14 cellular contexts compared by ENCODE assay signal in the genomic region with DNA sequence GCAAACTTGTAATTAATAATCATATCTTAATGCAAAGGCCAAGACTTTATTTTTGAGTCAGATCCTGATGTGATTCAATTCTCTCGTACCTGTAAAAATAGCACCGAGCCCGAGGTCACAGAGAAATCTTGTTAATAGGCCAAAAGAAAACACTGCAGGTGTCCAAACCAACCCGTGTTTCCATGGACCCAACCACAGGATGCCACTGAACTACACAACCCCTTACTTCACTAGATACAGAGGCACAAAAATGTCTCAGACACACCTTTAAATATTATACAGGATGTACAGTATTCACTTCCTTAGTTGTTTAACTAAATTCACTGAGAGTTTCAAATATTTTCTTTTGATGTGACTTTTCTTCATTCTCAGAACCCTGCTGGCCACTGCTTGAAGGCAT.
DNase-seq lines count a peak whose midpoint lies in the region; ATAC-seq and TF ChIP-seq lines count a peak whose summit lies in the region.
"Had no signal": no experiment of that assay in that cellular context is flagged by ENCODE, and none has a peak within 500 bp of the region (broad histone marks: within the 10 kb centered on the region; RNA-seq: fewer than 3 reads in every experiment).

No MANE protein-coding gene starts in this region.

- H3K9ac ChIP-seq in mammary epithelial cell (ENCODE audit: insufficient read depth, low read length) = no peak overlapping the region

- POLR2A ChIA-PET in HEK293T (lab: Yijun Ruan, JAX) = no interaction called here

- H3K4me2 ChIP-seq in mammary epithelial cell (ENCODE audit: insufficient read depth, low read depth, low read length) = no peak overlapping the region

- H3K9me3 ChIP-seq in mammary epithelial cell (replicated peaks; ENCODE audit: insufficient read depth, low read length) = no peaks in the 10 kb centered on the region
- no peaks in the 10 kb centered on the region for H3K9me3 ChIP-seq in breast epithelium
- H3K9me3 ChIP-seq: pancreas had no signal

- H3K27ac ChIP-seq in mammary epithelial cell (ENCODE audit: insufficient read depth, low read depth, low read length) (peak overlapping the region; percentile 9), breast epithelium (no peak overlapping the region)
- H3K27ac ChIP-seq: 22Rv1, pancreas had no signal

- no TSS peak for BruUV-seq in mammary epithelial cell (replicated peaks; lab: Mats Ljungman, UMichigan)

- dilution Hi-C loops in mammary epithelial cell (cut with HindIII; ENCODE audit: low sequenced_read_pairs) = no loop called here

- peaks cover 43% of the 10 kb centered on the region for H3K4me1 ChIP-seq in mammary epithelial cell (ENCODE audit: insufficient read depth, low read length)
- H3K4me1 ChIP-seq in breast epithelium = no peaks in the 10 kb centered on the region
- H3K4me1 ChIP-seq: pancreas had no signal

- no peaks in the 10 kb centered on the region for H3K27me3 Mint-ChIP-seq in osteocyte (ENCODE audit: unreplicated experiment)

- H3K9me3 Mint-ChIP-seq in osteocyte (ENCODE audit: unreplicated experiment) = no peaks in the 10 kb centered on the region

- H3K36me3 ChIP-seq in mammary epithelial cell (ENCODE audit: insufficient read depth, low read length) = no peaks in the 10 kb centered on the region
- no peaks in the 10 kb centered on the region for H3K36me3 ChIP-seq in breast epithelium
- H3K36me3 ChIP-seq: pancreas had no signal

- no peaks in the 10 kb centered on the region for H4K20me1 ChIP-seq in mammary epithelial cell (ENCODE audit: insufficient read depth, low read length)

- TF ChIP-seq CTCF in mammary epithelial cell (conservative IDR thresholded peaks at IDR 0.05 in 1 of 2, IDR thresholded peaks at IDR 0.05 in 1 of 2; ENCODE audit: extremely low read depth in 1 of 2, insufficient read depth in 1 of 2, low read depth in 1 of 2, low read length in 2 of 2) (no peak), breast epithelium (IDR thresholded peaks at IDR 0.05) (no peak), osteocyte (IDR thresholded peaks at IDR 0.05) (no peak)

- H3K4me3 Mint-ChIP-seq in osteocyte (ENCODE audit: unreplicated experiment) = no peak overlapping the region
- H3K4me3 Mint-ChIP-seq: stimulated activated naive B cell treated with anti-CD40 and anti-IgM and Interleukin-4, amounts not matched to agents 10 μg/mL and 1 μg/mL and 100 μg/mL, for 72 hours had no signal

- CTCF ChIA-PET in mammary epithelial cell (lab: Charles Lee; ENCODE audit: low non-redundant PET) = no interaction called here
- CTCF ChIA-PET in HEK293T (lab: Yijun Ruan, JAX) = no interaction called here

- in situ Hi-C loops in mammary epithelial cell (cut with MboI; ENCODE audit: low sequenced_read_pairs in 2 of 2) = no loop called here

- intact Hi-C loops in mammary epithelial cell (cut with micrococcal nuclease) = no loop called here
- intact Hi-C loops in breast epithelium (cut with DNase I; ENCODE audit: low total_unique reads) = no loop called here

- H3K36me3 Mint-ChIP-seq in osteocyte (ENCODE audit: unreplicated experiment) = no peaks in the 10 kb centered on the region
- H3K36me3 Mint-ChIP-seq: stimulated activated naive B cell treated with anti-CD40 and anti-IgM and Interleukin-4, amounts not matched to agents 10 μg/mL and 1 μg/mL and 100 μg/mL, for 72 hours had no signal

- ATAC-seq in HG02610 (IDR thresholded peaks at IDR 0.05; ENCODE audit: unreplicated experiment) (peak; percentile 37), HG03439 (IDR thresholded peaks at IDR 0.05; ENCODE audit: unreplicated experiment) (peak; percentile 16)
- ATAC-seq: pancreas had no signal

- peaks cover 62% of the 10 kb centered on the region for H3K4me1 Mint-ChIP-seq in osteocyte (ENCODE audit: unreplicated experiment)

- H3K27me3 ChIP-seq in mammary epithelial cell (ENCODE audit: insufficient read depth, low read length) = no peaks in the 10 kb centered on the region
- H3K27me3 ChIP-seq in breast epithelium = no peaks in the 10 kb centered on the region
- H3K27me3 ChIP-seq: pancreas had no signal

- no peak overlapping the region for H2AFZ ChIP-seq in mammary epithelial cell (ENCODE audit: low read depth, low read length)

- peak overlapping the region; percentile 40 for H3K27ac Mint-ChIP-seq in osteocyte (ENCODE audit: unreplicated experiment)
- H3K27ac Mint-ChIP-seq: stimulated activated naive B cell treated with anti-CD40 and anti-IgM and Interleukin-4, amounts not matched to agents 10 μg/mL and 1 μg/mL and 100 μg/mL, for 72 hours had no signal

- DNase-seq in mammary epithelial cell (peak; percentile 50), breast epithelium (ENCODE audit: low spot score in 2 of 2) (no peak), osteocyte (ENCODE audit: extremely low spot score, unreplicated experiment) (no peak), A172 (ENCODE audit: low spot score) (no peak), globus pallidus (ENCODE audit: low spot score) (no peak), HEK293T (ENCODE audit: extremely low spot score) (no peak)
- DNase-seq: effector CD4-positive, alpha-beta T cell; NCI-H187 treated with DMSO at 0.1 percent for 48 hours; pancreas; T1000 had no signal

- no peak for TF ChIP-seq POLR2A in breast epithelium (IDR thresholded peaks at IDR 0.05)

- WGBS in mammary epithelial cell (ENCODE audit: low coverage, missing lambda C conversion rate) = 37% methylated on average over 4 of the region's 4 CpGs

- H3K79me2 ChIP-seq in mammary epithelial cell (ENCODE audit: insufficient read depth, low read length) = no peaks in the 10 kb centered on the region

- no peak overlapping the region for H3K4me3 ChIP-seq in mammary epithelial cell (replicated peaks in 1 of 3; ENCODE audit: insufficient read depth in 1 of 3, low read depth in 2 of 3, low read length in 3 of 3)
- H3K4me3 ChIP-seq in breast epithelium = no peak overlapping the region
- H3K4me3 ChIP-seq: pancreas had no signal

TF ChIP-seq in HEK293T, 16 proteins besides CTCF, POLR2A, EP300 and RAD21:
- TF ChIP-seq L3MBTL2 (conservative IDR thresholded peaks at IDR 0.05) (no peak), BHLHE40 (IDR thresholded peaks at IDR 0.05; ENCODE audit: borderline replicate concordance) (no peak), FOXM1 (IDR thresholded peaks at IDR 0.05; ENCODE audit: borderline replicate concordance) (no peak)
- TF ChIP-seq, protein P1, sequence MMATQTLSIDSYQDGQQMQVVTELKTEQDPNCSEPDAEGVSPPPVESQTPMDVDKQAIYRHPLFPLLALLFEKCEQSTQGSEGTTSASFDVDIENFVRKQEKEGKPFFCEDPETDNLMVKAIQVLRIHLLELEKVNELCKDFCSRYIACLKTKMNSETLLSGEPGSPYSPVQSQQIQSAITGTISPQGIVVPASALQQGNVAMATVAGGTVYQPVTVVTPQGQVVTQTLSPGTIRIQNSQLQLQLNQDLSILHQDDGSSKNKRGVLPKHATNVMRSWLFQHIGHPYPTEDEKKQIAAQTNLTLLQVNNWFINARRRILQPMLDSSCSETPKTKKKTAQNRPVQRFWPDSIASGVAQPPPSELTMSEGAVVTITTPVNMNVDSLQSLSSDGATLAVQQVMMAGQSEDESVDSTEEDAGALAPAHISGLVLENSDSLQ (IDR thresholded peaks at IDR 0.05) = no peak
